In genomic region chrX:2485460-2485753, GRCh38 we compare ENCODE assay signal across 12 cellular contexts. TPM values are rescaled to one million over a fixed set of nuclear protein-coding genes. Genes with fewer than 3 reads are reported as not detected.
DNase-seq lines count a peak whose midpoint lies in the region; ATAC-seq, FAIRE-seq and TF ChIP-seq lines count a peak whose summit lies in the region.
"Had no signal": no experiment of that assay in that cellular context is flagged by ENCODE, and none has a peak within 500 bp of the region (broad histone marks: within the 10 kb centered on the region; RNA-seq: fewer than 3 reads in every experiment).

No MANE protein-coding gene starts in this region.

- H3K4me3 ChIP-seq in HepG2 (replicated peaks in 1 of 3; ENCODE audit: insufficient read depth in 1 of 3, low read depth in 2 of 3, low read length in 3 of 3) (no peak overlapping the region), right lobe of liver (no peak overlapping the region)
- H3K4me3 ChIP-seq: spleen had no signal

- no peak overlapping the region for H3K9ac ChIP-seq in HepG2 (ENCODE audit: insufficient read depth, low read depth, low read length)

- peaks cover 15 to 50% of the 10 kb centered on the region in 2 experiments for H3K36me3 ChIP-seq in HepG2 (replicated peaks in 1 of 2; ENCODE audit: control insufficient read depth in 1 of 2, insufficient read depth in 2 of 2, low read length in 2 of 2)
- peaks cover 0 to 41% (median 24%) of the 10 kb centered on the region in 4 donors for H3K36me3 ChIP-seq in right lobe of liver

- peaks cover 30% of the 10 kb centered on the region for H3K4me1 Mint-ChIP-seq in osteocyte (ENCODE audit: unreplicated experiment)
- H3K4me1 Mint-ChIP-seq: activated naive CD4-positive, alpha-beta T cell treated with anti-CD3 and anti-CD28 coated beads, Interleukin-2, amount 50 U/mL, for 24 hours had no signal

- peak overlapping the region; percentile 54 for H3K27ac Mint-ChIP-seq in osteocyte (ENCODE audit: unreplicated experiment)
- H3K27ac Mint-ChIP-seq: activated naive CD4-positive, alpha-beta T cell treated with anti-CD3 and anti-CD28 coated beads, Interleukin-2, amount 50 U/mL, for 24 hours had no signal

- no peaks in the 10 kb centered on the region for H3K9me3 ChIP-seq in HepG2 (ENCODE audit: low read length)
- H3K9me3 ChIP-seq in right lobe of liver, result no peaks in the 10 kb centered on the region

- no peak for ATAC-seq in HepG2
- no peak for ATAC-seq in right lobe of liver
- peak; percentile 34 for ATAC-seq in Right ventricle myocardium superior (ENCODE audit: poor library complexity)

- DNase-seq in HepG2 (ENCODE audit: low spot score) (no peak), right lobe of liver (no peak), Right ventricle myocardium superior (no peak), osteocyte (ENCODE audit: extremely low spot score, unreplicated experiment) (no peak), OCI-M2 (lab: John Stamatoyannopoulos, UW; ENCODE audit: unreplicated experiment) (no peak), NCI-H526 treated with DMSO at 0.1 percent for 48 hours (lab: John Stamatoyannopoulos, UW) (no peak), NCI-H2196 (lab: John Stamatoyannopoulos, UW; ENCODE audit: unreplicated experiment) (no peak)
- no peak for DNase-seq in activated CD4-positive, alpha-beta T cell treated with anti-CD3 and anti-CD28 coated beads, Interleukin-2, amount 50 U/mL, for 48 hours
- DNase-seq: ACHN; activated CD4-positive, alpha-beta T cell treated with anti-CD3 and anti-CD28 coated beads for 1 hour had no signal

- H3K27ac ChIP-seq in HepG2 (ENCODE audit: extremely low read length, insufficient read depth, low read length) (no peak overlapping the region), right lobe of liver (no peak overlapping the region)

- TF ChIP-seq RAD21 in HepG2 (CRISPR knock-in tag; IDR thresholded peaks at IDR 0.05), result no peak

- H3K4me1 ChIP-seq in HepG2 (ENCODE audit: insufficient read depth, low read length), result no peaks in the 10 kb centered on the region
- no peaks in the 10 kb centered on the region for H3K4me1 ChIP-seq in right lobe of liver
- H3K4me1 ChIP-seq: spleen had no signal

- TF ChIP-seq CTCF in HepG2 (CRISPR knock-in tag; IDR thresholded peaks at IDR 0.05) (no peak), right lobe of liver (IDR thresholded peaks at IDR 0.05) (no peak), osteocyte (IDR thresholded peaks at IDR 0.05) (no peak)

- no peak for FAIRE-seq in HepG2 (lab: Jason Lieb, UNC)

- TF ChIP-seq POLR2A in HepG2 (IDR thresholded peaks at IDR 0.05; ENCODE audit: insufficient read depth in 1 of 2, low read depth in 2 of 2, low read length in 2 of 2), result no peak
- no peak for TF ChIP-seq POLR2A in right lobe of liver (IDR thresholded peaks at IDR 0.05)

- H2AFZ ChIP-seq in HepG2 (ENCODE audit: low read length), result no peak overlapping the region

- no peak overlapping the region for H3K4me3 Mint-ChIP-seq in osteocyte (ENCODE audit: unreplicated experiment)
- H3K4me3 Mint-ChIP-seq: activated naive CD4-positive, alpha-beta T cell treated with anti-CD3 and anti-CD28 coated beads, Interleukin-2, amount 50 U/mL, for 24 hours had no signal

- no peak overlapping the region for H3K4me2 ChIP-seq in HepG2 (ENCODE audit: low read depth, low read length)

- BruUV-seq in HepG2 (replicated peaks; lab: Mats Ljungman, UMichigan), result no TSS peak

- POLR2A ChIA-PET in HepG2 (lab: Yijun Ruan, JAX), result no interaction called here

- intact Hi-C loops in HepG2 (cut with micrococcal nuclease; ENCODE audit: unreplicated experiment), result no loop called here
- intact Hi-C loops in right lobe of liver (cut with DNase I), result no loop called here
- intact Hi-C loops in Right ventricle myocardium superior (cut with DNase I), result no loop called here

- H3K27me3 ChIP-seq in HepG2 (ENCODE audit: control insufficient read depth in 1 of 2, insufficient read depth in 2 of 2, low read length in 2 of 2), result no peaks in the 10 kb centered on the region
- no peaks in the 10 kb centered on the region for H3K27me3 ChIP-seq in right lobe of liver
- H3K27me3 ChIP-seq: spleen had no signal

- in situ Hi-C loops in HepG2 (cut with HindIII; ENCODE audit: extremely low pct_ligation_motif_present, low pct_unique_long_range_greater_than_20kb), result no loop called here

- WGBS in HepG2 (ENCODE audit: low lambda C conversion rate), result 93% methylated on average over 2 of the region's 2 CpGs
- 47% methylated on average over 2 of the region's 2 CpGs for WGBS in right lobe of liver (ENCODE audit: insufficient coverage, low coverage, low lambda C conversion rate, missing lambda C conversion rate)

- H3K79me2 ChIP-seq in HepG2 (ENCODE audit: insufficient read depth, low read length), result peaks cover 9% of the 10 kb centered on the region

- TF ChIP-seq EP300 in HepG2 (IDR thresholded peaks at IDR 0.05; ENCODE audit: low read depth in 2 of 2, low read length in 2 of 2), result no peak
- TF ChIP-seq EP300 in HepG2 (CRISPR knock-in tag; IDR thresholded peaks at IDR 0.05; ENCODE audit: borderline replicate concordance), result no peak

- H3K27me3 Mint-ChIP-seq in osteocyte (ENCODE audit: unreplicated experiment), result no peaks in the 10 kb centered on the region
- H3K27me3 Mint-ChIP-seq: activated naive CD4-positive, alpha-beta T cell treated with anti-CD3 and anti-CD28 coated beads, Interleukin-2, amount 50 U/mL, for 24 hours had no signal

- no peaks in the 10 kb centered on the region for H3K9me3 Mint-ChIP-seq in osteocyte (ENCODE audit: unreplicated experiment)
- H3K9me3 Mint-ChIP-seq: activated naive CD4-positive, alpha-beta T cell treated with anti-CD3 and anti-CD28 coated beads, Interleukin-2, amount 50 U/mL, for 24 hours had no signal

- 0 out of 2 replicates have a peak, but pooled peaks cover 8% of the 10 kb centered on the region for H4K20me1 ChIP-seq in HepG2 (ENCODE audit: insufficient read depth, low read length)

- CTCF ChIA-PET in HepG2 (lab: Yijun Ruan, JAX; ENCODE audit: low intra/inter-chr PET ratio, low total read pairs), result no interaction called here

- peaks cover 31% of the 10 kb centered on the region for H3K36me3 Mint-ChIP-seq in osteocyte (ENCODE audit: unreplicated experiment)

TF ChIP-seq in HepG2, 621 proteins besides CTCF, POLR2A, EP300 and RAD21 (continues in another document):
- peak; percentile 10 for TF ChIP-seq PCBP2 (optimal IDR thresholded peaks at IDR 0.05; ENCODE audit: low read depth, low read length, poor library complexity, severe bottlenecking)

RNA-seq across cellular contexts. Expression of gene DHRSX, which starts 15.4 kb away (rescaled TPM):
- total RNA-seq in HepG2 (2016; rRNA removed; fragmentation: Illumina TruSeq; extraction: Trizol) (11.4 and 15.5 TPM in 2 replicates), right lobe of liver (10 to 100 TPM; 15.6 to 34.5 (median 29.0) TPM), Right ventricle myocardium superior (29.9 TPM), osteocyte (42.2 and 45.0 TPM in 2 replicates)
- total RNA-seq in HepG2 (2016; cell fraction: cytosol; rRNA removed; fragmentation: Illumina TruSeq; extraction: Trizol; ENCODE audit: low read depth), result 17.0 and 17.1 TPM in 2 replicates
- 12.0 and 16.4 TPM in 2 replicates for total RNA-seq in HepG2 (2016; cell fraction: insoluble cytoplasmic fraction; rRNA removed; fragmentation: Illumina TruSeq; extraction: Trizol)
- 20.4 and 22.0 TPM in 2 replicates for total RNA-seq in HepG2 (2016; cell fraction: membrane; rRNA removed; fragmentation: Illumina TruSeq; extraction: Trizol)
- 10.0 and 12.2 TPM in 2 replicates for total RNA-seq in HepG2 (2016; cell fraction: nucleus; rRNA removed; fragmentation: Illumina TruSeq; extraction: Trizol)
- 24.3 and 28.9 TPM in 2 replicates for polyA plus RNA-seq in HepG2 (2011; rRNA removed)
- 43.6 and 44.6 TPM in 2 replicates for polyA plus RNA-seq in HepG2 (2011; cell fraction: cytosol; rRNA removed)
- 19.8 and 21.8 TPM in 2 replicates for polyA plus RNA-seq in HepG2 (2011; cell fraction: nucleus; rRNA removed)
- 27.9 and 45.4 TPM in 2 replicates for polyA plus RNA-seq in HepG2 (2012)
- 32.7 and 33.4 TPM in 2 replicates for polyA plus RNA-seq in HepG2 (2016; cell fraction: cytosol; fragmentation: Illumina TruSeq; extraction: Trizol; ENCODE audit: low read depth)
- polyA plus RNA-seq in HepG2 (2016; cell fraction: insoluble cytoplasmic fraction; fragmentation: Illumina TruSeq; extraction: Trizol; ENCODE audit: low read depth), result 17.5 and 19.2 TPM in 2 replicates
- polyA plus RNA-seq in HepG2 (2016; cell fraction: membrane; fragmentation: Illumina TruSeq; extraction: Trizol; ENCODE audit: low read depth), result 32.3 and 33.0 TPM in 2 replicates
- 15.6 and 21.5 TPM in 2 replicates for polyA plus RNA-seq in HepG2 (2016; cell fraction: nucleus; fragmentation: Illumina TruSeq; extraction: Trizol; ENCODE audit: insufficient read depth, low read depth)
- polyA minus RNA-seq in HepG2 (2011; rRNA and poly(A)+ RNA removed; ENCODE audit: low replicate concordance), result 43.4 and 47.9 TPM in 2 replicates
- 18.8 and 19.4 TPM in 2 replicates for polyA minus RNA-seq in HepG2 (2011; cell fraction: cytosol; rRNA and poly(A)+ RNA removed)
- polyA minus RNA-seq in HepG2 (2011; cell fraction: nucleus; rRNA and poly(A)+ RNA removed), result 16.5 and 19.1 TPM in 2 replicates

RNA-seq across cellular contexts. Expression of gene ZBED1, which starts 15.4 kb away (rescaled TPM):
- total RNA-seq in HepG2 (2016; rRNA removed; fragmentation: Illumina TruSeq; extraction: Trizol) (28.9 and 29.8 TPM in 2 replicates), right lobe of liver (10 to 100 TPM; 21.7 to 44.6 (median 36.9) TPM), Right ventricle myocardium superior (75.7 TPM), osteocyte (56.4 and 58.3 TPM in 2 replicates)
- total RNA-seq in HepG2 (2016; cell fraction: cytosol; rRNA removed; fragmentation: Illumina TruSeq; extraction: Trizol; ENCODE audit: low read depth), result 4.7 and 6.3 TPM in 2 replicates
- total RNA-seq in HepG2 (2016; cell fraction: insoluble cytoplasmic fraction; rRNA removed; fragmentation: Illumina TruSeq; extraction: Trizol), result 24.4 and 29.9 TPM in 2 replicates
- total RNA-seq in HepG2 (2016; cell fraction: membrane; rRNA removed; fragmentation: Illumina TruSeq; extraction: Trizol), result 21.5 and 24.7 TPM in 2 replicates
- 14.1 and 17.2 TPM in 2 replicates for total RNA-seq in HepG2 (2016; cell fraction: nucleus; rRNA removed; fragmentation: Illumina TruSeq; extraction: Trizol)
- 20.0 and 24.1 TPM in 2 replicates for polyA plus RNA-seq in HepG2 (2011; rRNA removed)
- polyA plus RNA-seq in HepG2 (2011; cell fraction: cytosol; rRNA removed), result 17.2 and 25.9 TPM in 2 replicates
- polyA plus RNA-seq in HepG2 (2011; cell fraction: nucleus; rRNA removed), result 15.2 and 18.2 TPM in 2 replicates
- 18.2 TPM in 2 replicates for polyA plus RNA-seq in HepG2 (2012)
- 3.0 and 3.2 TPM in 2 replicates for polyA plus RNA-seq in HepG2 (2016; cell fraction: cytosol; fragmentation: Illumina TruSeq; extraction: Trizol; ENCODE audit: low read depth)
- 25.3 and 26.7 TPM in 2 replicates for polyA plus RNA-seq in HepG2 (2016; cell fraction: insoluble cytoplasmic fraction; fragmentation: Illumina TruSeq; extraction: Trizol; ENCODE audit: low read depth)
- 10.1 and 11.7 TPM in 2 replicates for polyA plus RNA-seq in HepG2 (2016; cell fraction: membrane; fragmentation: Illumina TruSeq; extraction: Trizol; ENCODE audit: low read depth)
- polyA plus RNA-seq in HepG2 (2016; cell fraction: nucleus; fragmentation: Illumina TruSeq; extraction: Trizol; ENCODE audit: insufficient read depth, low read depth), result 17.2 and 17.7 TPM in 2 replicates
- 51.4 and 60.3 TPM in 2 replicates for polyA minus RNA-seq in HepG2 (2011; rRNA and poly(A)+ RNA removed; ENCODE audit: low replicate concordance)
- 25.4 and 30.2 TPM in 2 replicates for polyA minus RNA-seq in HepG2 (2011; cell fraction: cytosol; rRNA and poly(A)+ RNA removed)
- 10.9 and 13.4 TPM in 2 replicates for polyA minus RNA-seq in HepG2 (2011; cell fraction: nucleus; rRNA and poly(A)+ RNA removed)
